In genomic region chr12:46368138-46368537, GRCh38 we compare ENCODE assay signal across 8 cellular contexts.
DNase-seq lines count a peak whose midpoint lies in the region; ATAC-seq and TF ChIP-seq lines count a peak whose summit lies in the region.

No MANE protein-coding gene starts in this region.

- no peaks in the 10 kb centered on the region for H3K9me3 Mint-ChIP-seq in effector memory CD8-positive, alpha-beta T cell
- H3K9me3 Mint-ChIP-seq in nephron = no peaks in the 10 kb centered on the region

- H3K36me3 Mint-ChIP-seq in effector memory CD8-positive, alpha-beta T cell (ENCODE audit: insufficient read depth) = peaks cover 94% of the 10 kb centered on the region
- H3K36me3 Mint-ChIP-seq in nephron (ENCODE audit: low read depth) = peaks cover 74% of the 10 kb centered on the region

- peak overlapping the region in 1 of 2 donors; percentile 100 for H3K4me3 Mint-ChIP-seq in effector memory CD8-positive, alpha-beta T cell
- peak overlapping the region; percentile 58 to 79 (median 70) for H3K4me3 Mint-ChIP-seq in nephron

- no peak for TF ChIP-seq POLR2A in NB4 (IDR thresholded peaks at IDR 0.05; ENCODE audit: extremely low read depth, insufficient read length)

- DNase-seq in AG09309 (ENCODE audit: low read depth) (no peak), NB4 (ENCODE audit: low read depth) (no peak), activated gamma-delta T cell (lab: John Stamatoyannopoulos, UW) (no peak), 8988T (no peak)
- DNase-seq in effector memory CD8-positive, alpha-beta T cell = no peak

- H3K4me3 ChIP-seq in AG09309 (ENCODE audit: control insufficient read depth, low read depth, low read length) = peak overlapping the region; percentile 88
- peak overlapping the region; percentile 84 for H3K4me3 ChIP-seq in NB4 (ENCODE audit: low read depth, low read length)

- peak overlapping the region; percentile 89 to 91 for H3K27ac Mint-ChIP-seq in effector memory CD8-positive, alpha-beta T cell
- peak overlapping the region in 1 of 3 experiments; percentile 67 for H3K27ac Mint-ChIP-seq in nephron

- H3K27me3 Mint-ChIP-seq in effector memory CD8-positive, alpha-beta T cell = no peaks in the 10 kb centered on the region
- no peaks in the 10 kb centered on the region for H3K27me3 Mint-ChIP-seq in nephron (ENCODE audit: low read depth)

- H3K4me1 Mint-ChIP-seq in effector memory CD8-positive, alpha-beta T cell (ENCODE audit: low read depth in 2 of 2) = peaks cover 29 to 55% of the 10 kb centered on the region in 2 donors
- H3K4me1 Mint-ChIP-seq in nephron = peaks cover 58% of the 10 kb centered on the region

- ATAC-seq in effector memory CD8-positive, alpha-beta T cell (replicated peaks) = no peak
- no peak for ATAC-seq in GM19035 (IDR thresholded peaks at IDR 0.05; ENCODE audit: unreplicated experiment)
- no peak for ATAC-seq in GM18519 (IDR thresholded peaks at IDR 0.05; ENCODE audit: low FRiP score, unreplicated experiment)

- no peak for TF ChIP-seq CTCF in AG09309 (IDR thresholded peaks at IDR 0.05; ENCODE audit: control insufficient read depth, insufficient read depth, low read depth, low read length, missing control alignments)
- no peak for TF ChIP-seq CTCF in NB4 (IDR thresholded peaks at IDR 0.05; ENCODE audit: low read depth, low read length)
- TF ChIP-seq CTCF in nephron (IDR thresholded peaks at IDR 0.05; ENCODE audit: unreplicated experiment in 3 of 3) = no peak
